Comparison of ENCODE assay signal across 8 cellular contexts in the genomic region with DNA sequence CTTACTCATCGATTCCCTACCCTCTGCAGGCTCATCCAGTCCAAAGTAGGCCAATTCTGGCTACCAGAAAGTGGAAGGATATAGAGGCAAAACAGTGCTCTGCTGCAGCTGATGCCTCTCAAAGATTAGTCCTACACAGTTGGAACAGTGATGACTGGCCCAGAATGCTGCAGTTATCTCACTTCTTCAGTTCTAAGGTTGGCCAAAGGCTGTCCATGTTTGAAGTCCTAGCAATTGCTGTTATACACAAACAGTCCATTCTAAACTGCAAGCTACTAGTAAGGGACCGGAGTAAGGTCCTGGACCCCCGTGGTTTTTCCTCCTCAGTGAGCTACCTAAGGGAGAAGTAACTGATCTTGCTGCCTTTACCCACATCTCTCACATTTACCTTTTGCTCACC.
"Had no signal": no experiment of that assay in that cellular context is flagged by ENCODE, and none has a peak within 500 bp of the region (broad histone marks: within the 10 kb centered on the region; RNA-seq: fewer than 3 reads in every experiment).

No MANE protein-coding gene starts in this region.

- FAIRE-seq: G401.6, GM12878, GM12891, GM12892, GM18507, GM19239 had no signal

- DNase-seq: GDM1, GF-D8 had no signal

- ATAC-seq: GM12878 had no signal

- H3K4me3 ChIP-seq: GM12878 had no signal
